Comparison of ENCODE assay signal across 16 cellular contexts in the genomic region with DNA sequence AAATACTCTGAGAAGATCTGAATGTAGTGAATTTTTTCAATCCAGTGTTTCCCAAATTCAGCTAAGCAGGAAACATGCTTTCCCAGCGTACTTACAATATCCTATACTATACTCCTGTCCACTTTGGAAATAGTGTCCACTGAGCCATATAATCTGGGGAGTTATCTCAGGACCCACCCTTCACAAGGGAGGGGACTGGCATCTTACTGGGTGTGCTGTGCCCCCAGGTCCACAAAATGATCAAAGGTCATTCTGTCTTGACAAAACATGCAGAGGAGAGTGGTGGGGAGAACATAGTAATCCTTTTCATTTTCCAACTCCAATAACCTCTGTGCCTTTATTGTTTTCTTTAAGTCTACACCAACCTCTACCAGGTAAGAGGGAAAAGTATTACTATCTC.
"Had no signal": no experiment of that assay in that cellular context is flagged by ENCODE, and none has a peak within 500 bp of the region (broad histone marks: within the 10 kb centered on the region; RNA-seq: fewer than 3 reads in every experiment).

No MANE protein-coding gene starts in this region.

- H3K4me1 ChIP-seq: colonic mucosa, prostate gland, sigmoid colon had no signal

- H3K27me3 ChIP-seq: adrenal gland, colonic mucosa, sigmoid colon, SJCRH30 had no signal

- H3K27ac ChIP-seq: colonic mucosa, prostate gland, SJCRH30 had no signal

- H3K36me3 ChIP-seq: adrenal gland, colonic mucosa, prostate gland, sigmoid colon, SJCRH30 had no signal

- H3K9me3 ChIP-seq: adrenal gland, colonic mucosa, prostate gland, SJCRH30 had no signal

- H3K4me3 ChIP-seq: adrenal gland, colonic mucosa, prostate gland, sigmoid colon, SJCRH30 had no signal

- DNase-seq: activated B cell treated with CpG ODN at 0.5 μM for 24 hours; activated CD4-positive, alpha-beta T cell treated with anti-CD3 and anti-CD28 coated beads for 48 hours; activated CD8-positive, alpha-beta memory T cell treated with anti-CD3 and anti-CD28 coated beads, Interleukin-2, amount 50 U/mL, for 4 hours; activated CD8-positive, alpha-beta T cell treated with anti-CD3 and anti-CD28 coated beads for 36 hours; activated effector memory CD4-positive, alpha-beta T cell treated with anti-CD3 and anti-CD28 coated beads, Interleukin-2, amount 50 U/mL, for 16 hours; activated T-cell treated with anti-CD3 and anti-CD28 coated beads, Interleukin-2, amount 50 U/mL, for 48 hours; central memory CD4-positive, alpha-beta T cell; colonic mucosa; head of caudate nucleus; nucleus accumbens; sigmoid colon; SW 1271 had no signal

- ATAC-seq: activated CD8-positive, alpha-beta T cell treated with anti-CD3 and anti-CD28 coated beads for 36 hours; stimulated activated memory B cell treated with anti-CD40 and anti-IgM and Interleukin-4, amounts not matched to agents 10 μg/mL and 1 μg/mL and 100 μg/mL, for 72 hours had no signal
